Comparison of ENCODE assay signal across 10 cellular contexts in the genomic region with DNA sequence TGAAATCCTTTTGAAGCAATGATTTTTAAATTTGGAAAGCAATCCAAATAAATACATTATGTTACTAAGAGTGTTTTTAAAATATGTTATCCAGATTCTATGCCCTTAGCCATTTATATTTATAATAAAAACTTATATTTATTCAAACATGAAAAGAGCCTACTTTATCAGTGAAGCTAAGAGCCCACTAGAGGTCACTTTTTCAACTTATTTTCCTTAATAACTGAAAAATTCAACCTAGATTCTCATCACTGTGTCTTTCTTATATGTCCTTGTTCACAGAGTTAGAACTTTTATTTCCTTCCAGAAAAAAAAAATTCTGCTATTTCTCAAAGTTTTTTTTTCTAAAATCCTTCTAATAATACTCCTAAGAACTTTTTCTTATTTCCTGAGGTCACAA. TPM values are rescaled to one million over a fixed set of nuclear protein-coding genes. Genes with fewer than 3 reads are reported as not detected.
DNase-seq lines count a peak whose midpoint lies in the region; ATAC-seq, FAIRE-seq and TF ChIP-seq lines count a peak whose summit lies in the region.
"Had no signal": no experiment of that assay in that cellular context is flagged by ENCODE, and none has a peak within 500 bp of the region (broad histone marks: within the 10 kb centered on the region; RNA-seq: fewer than 3 reads in every experiment).

No MANE protein-coding gene starts in this region.

- H3K9me2 ChIP-seq in MM.1S (replicated peaks; ENCODE audit: insufficient read depth, low read length): no peaks in the 10 kb centered on the region

- H3K9me1 ChIP-seq in K562 (ENCODE audit: control insufficient read depth, insufficient read depth, low read length): no peaks in the 10 kb centered on the region

- H2BK120ac ChIP-seq in mesenchymal stem cell (ENCODE audit: low read depth, low read length): no peak overlapping the region

- H2AK5ac ChIP-seq in mesenchymal stem cell (ENCODE audit: low read length, severe bottlenecking): no peak overlapping the region

- no peaks in the 10 kb centered on the region for H3K27me3 ChIP-seq in MM.1S (replicated peaks; ENCODE audit: insufficient read depth, low read length)
- no peaks in the 10 kb centered on the region for H3K27me3 ChIP-seq in K562 (ENCODE audit: control insufficient read depth in 2 of 2, insufficient read depth in 2 of 2, low read length in 2 of 2)
- no peaks in the 10 kb centered on the region for H3K27me3 ChIP-seq in mesenchymal stem cell (ENCODE audit: control insufficient read depth in 1 of 2, insufficient read depth in 1 of 2, low read length in 2 of 2)

- BruUV-seq in K562 (replicated peaks; lab: Mats Ljungman, UMichigan): no TSS peak

- intact Hi-C loops in K562 (cut with micrococcal nuclease): loop anchor here (1.0 kb wide), 1 partner anchor 115 kb away; no protein-coding TSS in a partner anchor
- intact Hi-C loops in activated CD4-positive, alpha-beta T cell treated with anti-CD3 and anti-CD28 coated beads for 36 hours (cut with DNase I, micrococcal nuclease): loop anchor here in 1 of 2 experiments (5.0 kb wide), 1 partner anchor 831 kb away; no protein-coding TSS in a partner anchor

- no peaks in the 10 kb centered on the region for H3K4me1 ChIP-seq in MM.1S (ENCODE audit: low read length)
- H3K4me1 ChIP-seq in K562 (replicated peaks in 1 of 2; ENCODE audit: control insufficient read depth in 2 of 2, insufficient read depth in 2 of 2, low read length in 2 of 2): peaks cover 0 to 6% of the 10 kb centered on the region in 2 experiments; a peak in 2 of 5 replicates
- peaks cover 2% of the 10 kb centered on the region for H3K4me1 ChIP-seq in mesenchymal stem cell (ENCODE audit: control insufficient read depth, insufficient read depth, low read depth, low read length)

- TF ChIP-seq EP300 in K562 (IDR thresholded peaks at IDR 0.05; ENCODE audit: low read length): no peak

- H3K27me3 Mint-ChIP-seq in activated CD4-positive, alpha-beta T cell treated with anti-CD3 and anti-CD28 coated beads for 36 hours: peaks cover 23% of the 10 kb centered on the region

- no peaks in the 10 kb centered on the region for H3K9me3 ChIP-seq in MM.1S (replicated peaks; ENCODE audit: insufficient read depth, low read length)
- no peaks in the 10 kb centered on the region for H3K9me3 ChIP-seq in K562 (replicated peaks; ENCODE audit: control insufficient read depth, insufficient read depth, low read depth, low read length)
- H3K9me3 ChIP-seq in mesenchymal stem cell (ENCODE audit: control insufficient read depth, low read length): no peaks in the 10 kb centered on the region

- POLR2A ChIA-PET in K562 (lab: Yijun Ruan, JAX): interaction anchor here (0.9 kb wide), 1 partner anchor 180 kb away, joined by 3 read pairs; no protein-coding TSS in a partner anchor
- POLR2A ChIA-PET in activated CD4-positive, alpha-beta T cell treated with anti-CD3 and anti-CD28 coated beads for 36 hours (lab: Charles Lee): no interaction called here

- no peak overlapping the region for H4K91ac ChIP-seq in mesenchymal stem cell (ENCODE audit: low read length)

- in situ Hi-C loops in K562 (cut with MboI): no loop called here

- H3K4me3 Mint-ChIP-seq in activated CD4-positive, alpha-beta T cell treated with anti-CD3 and anti-CD28 coated beads for 36 hours: no peak overlapping the region

- DNase-seq in DMS53 (lab: John Stamatoyannopoulos, UW): peak; percentile 49
- DNase-seq in MM.1S: peak; percentile 33
- no peak for DNase-seq in K562 (ENCODE audit: extremely low read depth in 1 of 4, low spot score in 3 of 4)
- DNase-seq in mesenchymal stem cell: peak; percentile 25
- no peak for DNase-seq in activated CD4-positive, alpha-beta T cell treated with anti-CD3 and anti-CD28 coated beads for 36 hours
- DNase-seq in MV-4-11 (lab: John Stamatoyannopoulos, UW): no peak
- no peak for DNase-seq in coronary artery (ENCODE audit: low spot score)
- DNase-seq: activated effector memory CD4-positive, alpha-beta T cell treated with Interleukin-2 at 50 U/mL for 16 hours had no signal

- H3F3A ChIP-seq in MM.1S (ENCODE audit: insufficient read depth, low read length): no peaks in the 10 kb centered on the region

- no peaks in the 10 kb centered on the region for H3K4me1 Mint-ChIP-seq in activated CD4-positive, alpha-beta T cell treated with anti-CD3 and anti-CD28 coated beads for 36 hours

- H3K18ac ChIP-seq in mesenchymal stem cell (ENCODE audit: low read depth in 1 of 2, low read length in 2 of 2): no peak overlapping the region

- no peak for TF ChIP-seq POLR2A in K562 (conservative IDR thresholded peaks at IDR 0.05)

- TF ChIP-seq CTCF in MM.1S (IDR thresholded peaks at IDR 0.05; ENCODE audit: low read length) (peak; percentile 35), K562 (IDR thresholded peaks at IDR 0.05 in 2 of 3, conservative IDR thresholded peaks at IDR 0.05 in 1 of 3; ENCODE audit: insufficient read depth in 2 of 3, low read depth in 1 of 3, low read length in 3 of 3) (peak in 1 of 3 experiments; percentile 54; a peak in 2 of 6 replicates), coronary artery (IDR thresholded peaks at IDR 0.05) (no peak)

- H4K8ac ChIP-seq in mesenchymal stem cell (ENCODE audit: low read length): no peak overlapping the region

- H3K23ac ChIP-seq in mesenchymal stem cell (ENCODE audit: low read length in 2 of 2): no peak overlapping the region

- H3K27ac Mint-ChIP-seq in activated CD4-positive, alpha-beta T cell treated with anti-CD3 and anti-CD28 coated beads for 36 hours: no peak overlapping the region

- H3K27ac ChIP-seq in MM.1S (ENCODE audit: low read length) (no peak overlapping the region), K562 (ENCODE audit: extremely low read depth, low read depth, low read length) (no peak overlapping the region), mesenchymal stem cell (ENCODE audit: low read length, poor library complexity, severe bottlenecking) (no peak overlapping the region), coronary artery (no peak overlapping the region)

- no peaks in the 10 kb centered on the region for H3K79me1 ChIP-seq in mesenchymal stem cell (replicated peaks; ENCODE audit: low read length, poor library complexity, severe bottlenecking)

- FAIRE-seq in K562 (lab: Jason Lieb, UNC): no peak

- H2AFZ ChIP-seq in MM.1S (ENCODE audit: low read length) (no peak overlapping the region), K562 (ENCODE audit: low read depth, low read length) (no peak overlapping the region), mesenchymal stem cell (ENCODE audit: low read depth, low read length) (no peak overlapping the region)

- CTCF ChIA-PET in K562 (lab: Yijun Ruan, JAX; ENCODE audit: low intra/inter-chr PET ratio): interaction anchor here (0.7 to 1.4 kb wide), 3 partner anchors 114 to 116 kb away, joined by 3 read pairs; partner anchors contain the start of gene CFAP299
- CTCF ChIA-PET in activated CD4-positive, alpha-beta T cell treated with anti-CD3 and anti-CD28 coated beads for 36 hours (lab: Charles Lee): interaction anchor here (0.7 to 2.2 kb wide), 8 partner anchors 10 to 1288 kb away, joined by 3 to 7 read pairs (median 3); no protein-coding TSS in a partner anchor

- no peak overlapping the region for H3K14ac ChIP-seq in mesenchymal stem cell (ENCODE audit: low read length in 2 of 2)

- H3K4me3 ChIP-seq in MM.1S (ENCODE audit: low read length) (no peak overlapping the region), K562 (no peak overlapping the region), mesenchymal stem cell (ENCODE audit: insufficient read depth in 1 of 2, low read depth in 1 of 2, low read length in 2 of 2) (no peak overlapping the region), coronary artery (no peak overlapping the region)

- no peak overlapping the region for H2BK5ac ChIP-seq in mesenchymal stem cell (ENCODE audit: low read depth, low read length, poor library complexity, severe bottlenecking)

- H4K20me1 ChIP-seq in MM.1S (ENCODE audit: insufficient read depth, low read length) (no peaks in the 10 kb centered on the region), K562 (replicated peaks; ENCODE audit: control insufficient read depth, insufficient read depth, low read length) (no peaks in the 10 kb centered on the region)

- H3K79me2 ChIP-seq in MM.1S (ENCODE audit: low read length) (no peaks in the 10 kb centered on the region), K562 (ENCODE audit: control insufficient read depth, insufficient read depth, low read length) (no peaks in the 10 kb centered on the region)

- H3K9me3 Mint-ChIP-seq in activated CD4-positive, alpha-beta T cell treated with anti-CD3 and anti-CD28 coated beads for 36 hours (ENCODE audit: low read depth): no peaks in the 10 kb centered on the region

- no peak overlapping the region for H2BK12ac ChIP-seq in mesenchymal stem cell (ENCODE audit: low read length in 2 of 2)

- no peaks in the 10 kb centered on the region for H3K36me3 Mint-ChIP-seq in activated CD4-positive, alpha-beta T cell treated with anti-CD3 and anti-CD28 coated beads for 36 hours (ENCODE audit: low read depth)

- H3K4me2 ChIP-seq in MM.1S (ENCODE audit: low read depth, low read length) (no peak overlapping the region), K562 (ENCODE audit: insufficient read depth, low read length) (no peak overlapping the region), mesenchymal stem cell (ENCODE audit: low read length, poor library complexity, severe bottlenecking) (no peak overlapping the region)

- TF ChIP-seq RAD21 in K562 (CRISPR knock-in tag; conservative IDR thresholded peaks at IDR 0.05 in 1 of 2, IDR thresholded peaks at IDR 0.05 in 1 of 2): peak; percentile 39 to 54

- no peak overlapping the region for H2BK15ac ChIP-seq in mesenchymal stem cell (ENCODE audit: low read depth, poor library complexity, severe bottlenecking)

- no peak overlapping the region for H3K9ac ChIP-seq in MM.1S (ENCODE audit: low read length)
- no peak overlapping the region for H3K9ac ChIP-seq in K562 (ENCODE audit: insufficient read depth in 1 of 2, low read depth in 2 of 2, low read length in 2 of 2)
- peak overlapping the region; percentile 23 for H3K9ac ChIP-seq in mesenchymal stem cell (ENCODE audit: low read length)

- no peak overlapping the region for H3K4ac ChIP-seq in mesenchymal stem cell (ENCODE audit: low read depth in 1 of 2, low read length in 2 of 2)

- H3K36me3 ChIP-seq in MM.1S (replicated peaks; ENCODE audit: insufficient read depth, low read length): no peaks in the 10 kb centered on the region
- H3K36me3 ChIP-seq in K562 (ENCODE audit: control insufficient read depth, insufficient read depth, low read length): no peaks in the 10 kb centered on the region
- H3K36me3 ChIP-seq in mesenchymal stem cell (ENCODE audit: control insufficient read depth in 1 of 2, insufficient read depth in 2 of 2, low read depth in 1 of 2, low read length in 2 of 2): no peaks in the 10 kb centered on the region

- ATAC-seq in K562 (peak; percentile 48; the same call in 2 of the 3 replicates), HG03175 (IDR thresholded peaks at IDR 0.05; ENCODE audit: unreplicated experiment) (no peak)
- ATAC-seq in activated CD4-positive, alpha-beta T cell treated with anti-CD3 and anti-CD28 coated beads for 36 hours: no peak

RNA-seq across cellular contexts. Expression of gene PRDM8, which starts 23.9 kb away (rescaled TPM):
- total RNA-seq in K562 (2011; cell fraction: chromatin; rRNA removed; ENCODE audit: low replicate concordance): not detected in 2 replicates
- not detected in 2 replicates for total RNA-seq in K562 (2011; cell fraction: nucleolus; rRNA removed)
- total RNA-seq in K562 (2011; cell fraction: nucleoplasm; rRNA removed): not detected in 2 replicates
- total RNA-seq in K562 (2014; rRNA removed) (not detected in 2 replicates), K562 (2014; rRNA removed; fragmentation: Illumina TruSeq; extraction: Trizol) (not detected in 2 replicates), K562 (2015; rRNA removed; fragmentation: Illumina TruSeq; extraction: Trizol) (not detected in 2 replicates), K562 (2021) (0.07 and 0.40 TPM in 2 replicates)
- polyA plus RNA-seq in K562 (2011; rRNA removed) (not detected in 2 replicates), K562 (2014; fragmentation: Illumina TruSeq; extraction: Trizol) (not detected in 2 replicates), K562 (2014; fragmentation: Nextera tagmentation; extraction: Ambion mirVana) (not detected), K562 (2014; rRNA removed) (not detected in 2 replicates)
- polyA plus RNA-seq in K562 (2011; cell fraction: cytosol; rRNA removed): not detected in 2 replicates
- polyA plus RNA-seq in K562 (2011; cell fraction: nucleus; rRNA removed): not detected in 2 replicates
- not detected in 2 replicates for polyA plus RNA-seq in K562 (2012)
- polyA minus RNA-seq in K562 (2011; rRNA and poly(A)+ RNA removed): not detected in 2 replicates
- polyA minus RNA-seq in K562 (2011; cell fraction: cytosol; rRNA and poly(A)+ RNA removed): not detected in 2 replicates
- not detected in 2 replicates for polyA minus RNA-seq in K562 (2011; cell fraction: nucleus; rRNA and poly(A)+ RNA removed)
- polyA plus RNA-seq in mesenchymal stem cell (2013, experiment 1 of 2): 2.1 TPM
- polyA plus RNA-seq in mesenchymal stem cell (2013, experiment 2 of 2): 1.8 TPM
- total RNA-seq in activated CD4-positive, alpha-beta T cell treated with anti-CD3 and anti-CD28 coated beads for 36 hours: 1 to 10 TPM; 1.4 to 1.6 TPM

RNA-seq across cellular contexts. Expression of gene FGF5, which starts 45.3 kb away (rescaled TPM):
- total RNA-seq in K562 (2011; cell fraction: chromatin; rRNA removed; ENCODE audit: low replicate concordance): 3.0 and 3.2 TPM in 2 replicates
- 2.0 and 3.2 TPM in 2 replicates for total RNA-seq in K562 (2011; cell fraction: nucleolus; rRNA removed)
- total RNA-seq in K562 (2011; cell fraction: nucleoplasm; rRNA removed): 3.2 and 6.8 TPM in 2 replicates
- total RNA-seq in K562 (2014; rRNA removed): 0.37 and 0.41 TPM in 2 replicates
- 1.1 and 1.4 TPM in 2 replicates for total RNA-seq in K562 (2014; rRNA removed; fragmentation: Illumina TruSeq; extraction: Trizol)
- 0.68 and 0.76 TPM in 2 replicates for total RNA-seq in K562 (2015; rRNA removed; fragmentation: Illumina TruSeq; extraction: Trizol)
- 2.0 and 2.7 TPM in 2 replicates for total RNA-seq in K562 (2021)
- polyA plus RNA-seq in K562 (2011; rRNA removed): 2.2 and 2.7 TPM in 2 replicates
- polyA plus RNA-seq in K562 (2011; cell fraction: cytosol; rRNA removed): 1.3 and 3.6 TPM in 2 replicates
- 0.93 and 2.8 TPM in 2 replicates for polyA plus RNA-seq in K562 (2011; cell fraction: nucleus; rRNA removed)
- polyA plus RNA-seq in K562 (2012): 1.2 and 2.4 TPM in 2 replicates
- 1.4 TPM in 2 replicates for polyA plus RNA-seq in K562 (2014; fragmentation: Illumina TruSeq; extraction: Trizol)
- polyA plus RNA-seq in K562 (2014; fragmentation: Nextera tagmentation; extraction: Ambion mirVana): under 1 TPM; 0.38 to 0.61 TPM
- 1.1 and 1.2 TPM in 2 replicates for polyA plus RNA-seq in K562 (2014; rRNA removed)
- 2.2 and 2.5 TPM in 2 replicates for polyA minus RNA-seq in K562 (2011; rRNA and poly(A)+ RNA removed)
- 1.7 and 4.0 TPM in 2 replicates for polyA minus RNA-seq in K562 (2011; cell fraction: cytosol; rRNA and poly(A)+ RNA removed)
- 3.9 and 6.6 TPM in 2 replicates for polyA minus RNA-seq in K562 (2011; cell fraction: nucleus; rRNA and poly(A)+ RNA removed)
- polyA plus RNA-seq in mesenchymal stem cell (2013, experiment 1 of 2): 3.1 TPM
- 3.2 TPM for polyA plus RNA-seq in mesenchymal stem cell (2013, experiment 2 of 2)
- total RNA-seq in activated CD4-positive, alpha-beta T cell treated with anti-CD3 and anti-CD28 coated beads for 36 hours: not detected
- total RNA-seq: T-helper 1 cell treated with Interleukin-12 subunit alpha and Interleukin-12 subunit beta and Interleukin-4 antibody, amounts not matched to agents 30 ng/mL and 1 ng/mL, for 36 hours had no signal

Comparison
In these comparisons a context has a peak if more than half of its experiments do, and no peak if none do; other contexts are left out.
1. DNase-seq: peak in DMS53 (single experiment), MM.1S (single experiment) and mesenchymal stem cell (single experiment); none in K562 (0 of 4), activated CD4-positive, alpha-beta T cell treated with anti-CD3 and anti-CD28 coated beads for 36 hours (single experiment), MV-4-11 (single experiment) and coronary artery (single experiment).